In the genomic region with DNA sequence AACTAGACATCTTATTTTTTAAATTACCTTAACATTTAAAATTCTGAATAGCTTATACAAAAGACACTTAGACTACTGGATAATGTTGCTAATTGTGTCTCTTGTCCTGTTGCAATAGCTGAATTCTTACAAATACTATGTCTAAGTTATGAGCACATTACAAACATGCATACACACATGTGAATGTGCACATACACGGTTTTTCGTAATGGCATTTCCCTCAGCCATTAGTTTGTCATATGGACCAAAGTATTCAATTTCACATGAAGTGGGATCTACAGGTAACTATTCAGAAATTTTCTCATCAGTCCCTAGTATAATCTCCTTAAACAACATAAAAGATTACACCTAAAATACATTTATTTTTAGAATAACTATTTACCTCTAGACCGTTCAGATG, we compare ENCODE assay signal across 19 cellular contexts.
DNase-seq lines count a peak whose midpoint lies in the region; ATAC-seq and TF ChIP-seq lines count a peak whose summit lies in the region.
"Had no signal": no experiment of that assay in that cellular context is flagged by ENCODE, and none has a peak within 500 bp of the region (broad histone marks: within the 10 kb centered on the region; RNA-seq: fewer than 3 reads in every experiment).

No MANE protein-coding gene starts in this region.

- no peak overlapping the region for H3K27ac ChIP-seq in body of pancreas

- peaks cover 32% of the 10 kb centered on the region for H3K4me1 ChIP-seq in skeletal muscle satellite cell (ENCODE audit: control insufficient read depth, insufficient read depth, low read length)
- no peaks in the 10 kb centered on the region for H3K4me1 ChIP-seq in body of pancreas
- H3K4me1 ChIP-seq: Peyer's patch had no signal

- DNase-seq in ELR (ENCODE audit: low read depth) (peak; percentile 3), amniotic epithelial cell (ENCODE audit: low read depth) (peak; percentile 24), fibroblast of villous mesenchyme (ENCODE audit: low read depth) (peak; percentile 34), GM20000 (ENCODE audit: low spot score) (no peak), body of pancreas (no peak)
- DNase-seq in stimulated activated naive B cell treated with anti-CD40 and anti-IgM and Interleukin-4, amounts not matched to agents 10 μg/mL and 1 μg/mL and 100 μg/mL, for 72 hours = no peak
- DNase-seq: activated naive CD8-positive, alpha-beta T cell treated with anti-CD3 and anti-CD28 coated beads, Interleukin-2, amount 10 ng/mL, durations not matched to agents 7 days and 5 days; activated T-cell treated with anti-CD3 and anti-CD28 coated beads for 4 hours; DMS79 treated with DMSO at 0.1 percent for 48 hours; Karpas-422; NCI-H1694 treated with DMSO at 0.1 percent for 48 hours; NCI-H69; Peyer's patch; substantia nigra; T-helper 2 cell had no signal

- no peaks in the 10 kb centered on the region for H3K27me3 ChIP-seq in skeletal muscle satellite cell (ENCODE audit: control insufficient read depth, insufficient read depth, low read length)
- no peaks in the 10 kb centered on the region for H3K27me3 ChIP-seq in body of pancreas
- H3K27me3 ChIP-seq: Peyer's patch had no signal

- H3K9ac ChIP-seq in skeletal muscle satellite cell (ENCODE audit: low read depth, low read length) = peak overlapping the region; percentile 76

- H3K9me3 ChIP-seq in skeletal muscle satellite cell (replicated peaks; ENCODE audit: low read length) (no peaks in the 10 kb centered on the region), body of pancreas (no peaks in the 10 kb centered on the region)
- H3K9me3 ChIP-seq: Peyer's patch had no signal

- intact Hi-C loops in body of pancreas (cut with DNase I) = no loop called here

- H3K4me3 Mint-ChIP-seq in stimulated activated naive B cell treated with anti-CD40 and anti-IgM and Interleukin-4, amounts not matched to agents 10 μg/mL and 1 μg/mL and 100 μg/mL, for 72 hours = no peak overlapping the region
- H3K4me3 Mint-ChIP-seq: activated naive CD8-positive, alpha-beta T cell treated with anti-CD3 and anti-CD28 coated beads, Interleukin-2, amount 10 ng/mL, durations not matched to agents 7 days and 5 days; B cell; natural killer cell treated with Interleukin-12 subunit alpha and Interleukin-12 subunit beta and Interleukin-15 and Interleukin-18, amount 100 ng/mL, for 72 hours had no signal

- no peaks in the 10 kb centered on the region for H3K9me3 Mint-ChIP-seq in stimulated activated naive B cell treated with anti-CD40 and anti-IgM and Interleukin-4, amounts not matched to agents 10 μg/mL and 1 μg/mL and 100 μg/mL, for 72 hours
- H3K9me3 Mint-ChIP-seq: activated naive CD8-positive, alpha-beta T cell treated with anti-CD3 and anti-CD28 coated beads, Interleukin-2, amount 10 ng/mL, durations not matched to agents 7 days and 5 days had no signal

- TF ChIP-seq POLR2A in body of pancreas (IDR thresholded peaks at IDR 0.05) = no peak

- TF ChIP-seq CTCF in fibroblast of villous mesenchyme (IDR thresholded peaks at IDR 0.05; ENCODE audit: insufficient read depth, low read depth, low read length) (no peak), GM20000 (IDR thresholded peaks at IDR 0.05; ENCODE audit: extremely low read depth, missing control alignments) (no peak), body of pancreas (IDR thresholded peaks at IDR 0.05) (no peak)

- H3K4me3 ChIP-seq in fibroblast of villous mesenchyme (ENCODE audit: low read depth, low read length) (no peak overlapping the region), skeletal muscle satellite cell (ENCODE audit: low read length) (no peak overlapping the region), body of pancreas (no peak overlapping the region)
- H3K4me3 ChIP-seq: Peyer's patch had no signal

- H3K36me3 Mint-ChIP-seq in stimulated activated naive B cell treated with anti-CD40 and anti-IgM and Interleukin-4, amounts not matched to agents 10 μg/mL and 1 μg/mL and 100 μg/mL, for 72 hours = no peaks in the 10 kb centered on the region
- H3K36me3 Mint-ChIP-seq: activated naive CD8-positive, alpha-beta T cell treated with anti-CD3 and anti-CD28 coated beads, Interleukin-2, amount 10 ng/mL, durations not matched to agents 7 days and 5 days; natural killer cell treated with Interleukin-12 subunit alpha and Interleukin-12 subunit beta and Interleukin-15 and Interleukin-18, amount 100 ng/mL, for 72 hours had no signal

- 64 to 71% methylated on average over 3 of the region's 3 CpGs for WGBS in body of pancreas, 2 donors

- no peak overlapping the region for H3K27ac Mint-ChIP-seq in stimulated activated naive B cell treated with anti-CD40 and anti-IgM and Interleukin-4, amounts not matched to agents 10 μg/mL and 1 μg/mL and 100 μg/mL, for 72 hours
- H3K27ac Mint-ChIP-seq: activated naive CD8-positive, alpha-beta T cell treated with anti-CD3 and anti-CD28 coated beads, Interleukin-2, amount 10 ng/mL, durations not matched to agents 7 days and 5 days; B cell; natural killer cell treated with Interleukin-12 subunit alpha and Interleukin-12 subunit beta and Interleukin-15 and Interleukin-18, amount 100 ng/mL, for 72 hours had no signal

- peaks cover 13 to 21% of the 10 kb centered on the region in 2 donors for H3K4me1 Mint-ChIP-seq in stimulated activated naive B cell treated with anti-CD40 and anti-IgM and Interleukin-4, amounts not matched to agents 10 μg/mL and 1 μg/mL and 100 μg/mL, for 72 hours

- peaks cover 0 to 16% of the 10 kb centered on the region in 2 donors for H3K27me3 Mint-ChIP-seq in stimulated activated naive B cell treated with anti-CD40 and anti-IgM and Interleukin-4, amounts not matched to agents 10 μg/mL and 1 μg/mL and 100 μg/mL, for 72 hours

- ATAC-seq in GM21390 (IDR thresholded peaks at IDR 0.05; ENCODE audit: unreplicated experiment) = no peak
- no peak for ATAC-seq in body of pancreas
- no peak for ATAC-seq in stimulated activated naive B cell treated with anti-CD40 and anti-IgM and Interleukin-4, amounts not matched to agents 10 μg/mL and 1 μg/mL and 100 μg/mL, for 72 hours (replicated peaks)

- no peaks in the 10 kb centered on the region for H3K36me3 ChIP-seq in skeletal muscle satellite cell (ENCODE audit: insufficient read depth, low read length)
- no peaks in the 10 kb centered on the region for H3K36me3 ChIP-seq in body of pancreas (replicated peaks in 1 of 2; ENCODE audit: insufficient read depth in 1 of 2, low read depth in 2 of 2)
- H3K36me3 ChIP-seq: Peyer's patch had no signal

- peak overlapping the region; percentile 55 for H3K4me2 ChIP-seq in skeletal muscle satellite cell (ENCODE audit: low read length)

Comparison
In these comparisons a context has a peak if more than half of its experiments do, and no peak if none do; other contexts are left out.
1. DNase-seq: peak in ELR (single experiment), amniotic epithelial cell (single experiment) and fibroblast of villous mesenchyme (single experiment); none in GM20000 (single experiment), body of pancreas (0 of 4) and stimulated activated naive B cell treated with anti-CD40 and anti-IgM and Interleukin-4, amounts not matched to agents 10 μg/mL and 1 μg/mL and 100 μg/mL, for 72 hours (single experiment).